8 cellular contexts compared by ENCODE assay signal in genomic region chr20:56400001-56400640, GRCh38. TPM values are rescaled to one million over a fixed set of nuclear protein-coding genes. Genes with fewer than 3 reads are reported as not detected.
DNase-seq lines count a peak whose midpoint lies in the region; ATAC-seq and TF ChIP-seq lines count a peak whose summit lies in the region.

No MANE protein-coding gene starts in this region.

- H2BK20ac ChIP-seq in IMR-90 (ENCODE audit: low read depth, low read length), result no peak overlapping the region

- 0 out of 4 replicates have a peak overlapping the region, but pooled peaks of 1 of the 2 experiments have one; percentile 28 for H4K8ac ChIP-seq in IMR-90 (ENCODE audit: low read depth in 2 of 2, low read length in 2 of 2)

- peak overlapping the region; percentile 26; the same call in 1 of the 2 replicates for H3K4ac ChIP-seq in IMR-90 (ENCODE audit: low read depth, low read length)

- no peak overlapping the region for H3K56ac ChIP-seq in IMR-90 (ENCODE audit: extremely low read depth, insufficient read depth, low read length)

- intact Hi-C loops in IMR-90 (cut with micrococcal nuclease) (loop anchor here (1.0 to 2.0 kb wide), 3 partner anchors 39 to 117 kb away; partner anchors contain the start of gene RTF2), heart left ventricle (cut with DNase I) (loop anchor here in 2 of 10 donors (1.0 to 5.0 kb wide), 2 partner anchors 62 to 68 kb away; partner anchors contain the start of gene RTF2 (in 1 of the 2)), gastrocnemius medialis (cut with DNase I; ENCODE audit: low total_unique reads) (no loop called here)

- no peak overlapping the region for H2AK5ac ChIP-seq in IMR-90 (ENCODE audit: low read depth, low read length)

- ATAC-seq in GM18858 (IDR thresholded peaks at IDR 0.05; ENCODE audit: unreplicated experiment) (peak; percentile 72), IMR-90 (ENCODE audit: low read depth) (peak; percentile 87), heart left ventricle (peak in 2 of 4 donors; percentile 44 to 69), gastrocnemius medialis (no peak), omental fat pad (ENCODE audit: low FRiP score) (no peak)

- CTCF ChIA-PET in IMR-90 (lab: Yijun Ruan, JAX), result interaction anchor here (0.5 to 0.9 kb wide), 2 partner anchors 19 to 79 kb away, joined by 3 to 4 read pairs; no protein-coding TSS in a partner anchor

- H2AFZ ChIP-seq in IMR-90 (replicated peaks; ENCODE audit: low read length, poor library complexity), result no peak overlapping the region

- POLR2A ChIA-PET in IMR-90 (lab: Charles Lee; ENCODE audit: unreplicated experiment), result no interaction called here

- H3K23ac ChIP-seq in IMR-90 (ENCODE audit: low read depth, low read length), result no peak overlapping the region

- no peak overlapping the region for H2BK120ac ChIP-seq in IMR-90 (ENCODE audit: low read depth, low read length)

- no peak overlapping the region for H3K18ac ChIP-seq in IMR-90 (ENCODE audit: low read depth, low read length)

- dilution Hi-C loops in IMR-90 (cut with HindIII; ENCODE audit: low sequenced_read_pairs, unreplicated experiment), result no loop called here

- TF ChIP-seq CTCF in IMR-90 (conservative IDR thresholded peaks at IDR 0.05; ENCODE audit: low read depth, low read length) (peak; percentile 77), heart left ventricle (IDR thresholded peaks at IDR 0.05) (peak; percentile 71 to 91 (median 85)), gastrocnemius medialis (IDR thresholded peaks at IDR 0.05 in 4 of 5, conservative IDR thresholded peaks at IDR 0.05 in 1 of 5) (peak in 4 of 5 experiments; percentile 27 to 69 (median 48)), omental fat pad (IDR thresholded peaks at IDR 0.05) (no peak)

- no peak for TF ChIP-seq POLR2A in IMR-90 (IDR thresholded peaks at IDR 0.05; ENCODE audit: low read depth, low read length)
- no peak for TF ChIP-seq POLR2A in heart left ventricle (IDR thresholded peaks at IDR 0.05)
- TF ChIP-seq POLR2A in gastrocnemius medialis (IDR thresholded peaks at IDR 0.05), result no peak

- H3K9me1 ChIP-seq in IMR-90 (ENCODE audit: insufficient read depth, low read length), result no peaks in the 10 kb centered on the region

- peaks cover 22 to 44% of the 10 kb centered on the region in 2 experiments for H3K79me1 ChIP-seq in IMR-90 (ENCODE audit: low read depth in 1 of 2, low read length in 2 of 2)

- H3K36me3 ChIP-seq in IMR-90 (ENCODE audit: control insufficient read depth, insufficient read depth, low read length) (peaks cover 52% of the 10 kb centered on the region), heart left ventricle (peaks cover 0 to 100% (median 95%) of the 10 kb centered on the region in 9 donors), gastrocnemius medialis (peaks cover 17 to 80% of the 10 kb centered on the region in 2 donors)

- H3K27me3 ChIP-seq in IMR-90 (ENCODE audit: control insufficient read depth, insufficient read depth, low read length), result no peaks in the 10 kb centered on the region
- H3K27me3 ChIP-seq in heart left ventricle, result no peaks in the 10 kb centered on the region
- no peaks in the 10 kb centered on the region for H3K27me3 ChIP-seq in gastrocnemius medialis

- in situ Hi-C loops in IMR-90 (cut with MboI; ENCODE audit: low sequenced_read_pairs) (no loop called here), gastrocnemius medialis (cut with MboI; ENCODE audit: low sequenced_read_pairs in 4 of 4) (no loop called here)

- H2BK5ac ChIP-seq in IMR-90 (ENCODE audit: low read depth, low read length, poor library complexity, severe bottlenecking), result peak overlapping the region; percentile 88

- no peak overlapping the region; the same call in 1 of the 2 replicates for H3K9ac ChIP-seq in IMR-90 (ENCODE audit: low read depth, low read length)

- H2BK15ac ChIP-seq in IMR-90 (ENCODE audit: low read depth, low read length), result no peak overlapping the region

- H3K9me3 ChIP-seq in IMR-90 (ENCODE audit: control insufficient read depth, insufficient read depth, low read length) (no peaks in the 10 kb centered on the region), heart left ventricle (no peaks in the 10 kb centered on the region), gastrocnemius medialis (no peaks in the 10 kb centered on the region)

- TF ChIP-seq RAD21 in IMR-90 (IDR thresholded peaks at IDR 0.05; ENCODE audit: low read length), result peak; percentile 87

- BruUV-seq in IMR-90 (replicated peaks; lab: Mats Ljungman, UMichigan), result no TSS peak

- peak overlapping the region; percentile 67 for H4K5ac ChIP-seq in IMR-90 (ENCODE audit: low read depth, low read length)

- peak; percentile 69 for DNase-seq in AG20443 (ENCODE audit: low spot score)
- DNase-seq in IMR-90, result peak; percentile 84
- peak; percentile 81 for DNase-seq in RKO (ENCODE audit: low spot score)
- peak; percentile 59 for DNase-seq in activated naive CD4-positive, alpha-beta T cell treated with anti-CD3 and anti-CD28 coated beads, Interleukin-2, amount 50 U/mL, for 16 hours
- peak in 2 of 5 donors; percentile 56 to 58 for DNase-seq in heart left ventricle
- DNase-seq in gastrocnemius medialis, result no peak
- no peak for DNase-seq in omental fat pad (ENCODE audit: low spot score)

- no peak overlapping the region for H3K14ac ChIP-seq in IMR-90 (replicated peaks; ENCODE audit: low read depth, low read length)

- H4K20me1 ChIP-seq in IMR-90 (ENCODE audit: insufficient read depth, low read length), result no peaks in the 10 kb centered on the region

- no peak overlapping the region for H4K91ac ChIP-seq in IMR-90 (ENCODE audit: insufficient read depth, low read depth, low read length)

- no peak overlapping the region for H2AK9ac ChIP-seq in IMR-90 (replicated peaks; ENCODE audit: low read depth, low read length, poor library complexity)

- no peak overlapping the region for H3K4me3 ChIP-seq in IMR-90 (ENCODE audit: insufficient read depth, low read depth, low read length)
- no peak overlapping the region for H3K4me3 ChIP-seq in heart left ventricle
- no peak overlapping the region for H3K4me3 ChIP-seq in gastrocnemius medialis

- H3K27ac ChIP-seq in IMR-90 (ENCODE audit: insufficient read depth, low read length) (no peak overlapping the region; the same call in 1 of the 2 replicates), heart left ventricle (no peak overlapping the region), gastrocnemius medialis (no peak overlapping the region)

- H3K4me1 ChIP-seq in IMR-90 (ENCODE audit: control insufficient read depth, insufficient read depth, low read length) (no peaks in the 10 kb centered on the region), heart left ventricle (peaks cover 0 to 12% (median 5%) of the 10 kb centered on the region in 12 donors), gastrocnemius medialis (peaks cover 0 to 2% of the 10 kb centered on the region in 2 donors)

- no peak overlapping the region for H3K4me2 ChIP-seq in IMR-90 (ENCODE audit: low read depth, low read length)

TF ChIP-seq in IMR-90, 13 proteins besides CTCF, POLR2A, EP300 and RAD21:
- TF ChIP-seq CHD1 (IDR thresholded peaks at IDR 0.05; ENCODE audit: low read depth, low read length) (no peak), CEBPB (IDR thresholded peaks at IDR 0.05; ENCODE audit: low read depth, low read length) (no peak), SMC3 (IDR thresholded peaks at IDR 0.05; ENCODE audit: low read depth, low read length) (peak; percentile 86)

RNA-seq across cellular contexts. Expression of gene CSTF1, which starts 7.7 kb away (rescaled TPM):
- total RNA-seq in IMR-90 (2012; rRNA removed) (86.4 and 105 TPM in 2 replicates), heart left ventricle (10 to 100 TPM; 16.0 to 27.3 (median 22.0) TPM), gastrocnemius medialis (10 to 100 TPM; 14.2 to 23.2 (median 18.9) TPM), omental fat pad (10 to 100 TPM; 20.8 to 26.8 (median 22.0) TPM)
- polyA plus RNA-seq in IMR-90 (2012; rRNA removed) (48.8 and 49.5 TPM in 2 replicates), heart left ventricle (10 to 100 TPM in 1 of 2 donors, 1 to 10 TPM in 1; 4.2 to 15.3 TPM)
- polyA plus RNA-seq in IMR-90 (2012; cell fraction: cytosol; rRNA removed), result 24.3 and 40.6 TPM in 2 replicates
- polyA plus RNA-seq in IMR-90 (2012; cell fraction: nucleus; rRNA removed; ENCODE audit: low replicate concordance), result 28.6 and 46.9 TPM in 2 replicates

RNA-seq across cellular contexts. Expression of gene AURKA, which starts 8.1 kb away (rescaled TPM):
- total RNA-seq in IMR-90 (2012; rRNA removed) (83.3 and 88.0 TPM in 2 replicates), heart left ventricle (10 to 100 TPM in 2 of 9 donors, 1 to 10 TPM in 7; 2.4 to 11.0 (median 6.3) TPM), gastrocnemius medialis (10 to 100 TPM in 1 of 4 donors, 1 to 10 TPM in 3; 1.6 to 11.3 (median 4.6) TPM), omental fat pad (1 to 10 TPM in 3 of 4 donors, under 1 TPM in 1; 0.95 to 4.1 (median 2.5) TPM)
- polyA plus RNA-seq in IMR-90 (2012; rRNA removed) (63.7 and 68.0 TPM in 2 replicates), heart left ventricle (10 to 100 TPM in 1 of 2 donors, 1 to 10 TPM in 1; 2.2 to 19.5 TPM)
- polyA plus RNA-seq in IMR-90 (2012; cell fraction: cytosol; rRNA removed), result 21.7 and 43.0 TPM in 2 replicates
- 13.7 and 69.2 TPM in 2 replicates for polyA plus RNA-seq in IMR-90 (2012; cell fraction: nucleus; rRNA removed; ENCODE audit: low replicate concordance)

RNA-seq across cellular contexts. Expression of gene CASS4, which starts 11.9 kb away (rescaled TPM):
- total RNA-seq in IMR-90 (2012; rRNA removed) (25.8 and 26.1 TPM in 2 replicates), heart left ventricle (1 to 10 TPM in 2 of 9 donors, under 1 TPM in 7; 0.07 to 3.8 (median 0.50) TPM), gastrocnemius medialis (under 1 TPM in 3 of 4 donors, not detected in 1; 0.36 to 0.86 (median 0.72) TPM), omental fat pad (10 to 100 TPM in 1 of 4 donors, 1 to 10 TPM in 3; 3.5 to 10.6 (median 6.0) TPM)
- polyA plus RNA-seq in IMR-90 (2012; rRNA removed) (26.5 and 29.6 TPM in 2 replicates), heart left ventricle (under 1 TPM; 0.38 to 0.47 TPM)
- 12.7 and 19.2 TPM in 2 replicates for polyA plus RNA-seq in IMR-90 (2012; cell fraction: cytosol; rRNA removed)
- polyA plus RNA-seq in IMR-90 (2012; cell fraction: nucleus; rRNA removed; ENCODE audit: low replicate concordance), result 28.4 and 44.9 TPM in 2 replicates

RNA-seq across cellular contexts. Expression of gene FAM210B, which starts 41.3 kb away (rescaled TPM):
- 45.0 and 48.9 TPM in 2 replicates for total RNA-seq in IMR-90 (2012; rRNA removed)
- 25.6 and 29.5 TPM in 2 replicates for polyA plus RNA-seq in IMR-90 (2012; rRNA removed)
- 13.0 and 17.9 TPM in 2 replicates for polyA plus RNA-seq in IMR-90 (2012; cell fraction: cytosol; rRNA removed)
- 4.1 and 11.5 TPM in 2 replicates for polyA plus RNA-seq in IMR-90 (2012; cell fraction: nucleus; rRNA removed; ENCODE audit: low replicate concordance)
- 10 to 100 TPM; 48.3 to 69.8 (median 57.2) TPM for total RNA-seq in heart left ventricle
- polyA plus RNA-seq in heart left ventricle, result 10 to 100 TPM; 32.6 to 34.2 TPM
- 10 to 100 TPM; 34.5 to 57.2 (median 41.4) TPM for total RNA-seq in gastrocnemius medialis
- total RNA-seq in omental fat pad, result 10 to 100 TPM; 29.2 to 58.6 (median 39.3) TPM

Comparison
In these comparisons a context has a peak if more than half of its experiments do, and no peak if none do; other contexts are left out.
1. DNase-seq: peak in AG20443 (single experiment), IMR-90 (single experiment), RKO (single experiment) and activated naive CD4-positive, alpha-beta T cell treated with anti-CD3 and anti-CD28 coated beads, Interleukin-2, amount 50 U/mL, for 16 hours (single experiment); none in gastrocnemius medialis (0 of 2) and omental fat pad (single experiment).
2. ATAC-seq: peak in GM18858 (single experiment) and IMR-90 (single experiment); none in gastrocnemius medialis (0 of 2) and omental fat pad (single experiment).
3. CTCF ChIP-seq: peak in IMR-90 (single experiment), heart left ventricle (12 of 12) and gastrocnemius medialis (4 of 5); none in omental fat pad (0 of 3).